ENCODE assay signal across 8 cellular contexts in genomic region chr2:27191107-27191829, GRCh38. TPM values are rescaled to one million over a fixed set of nuclear protein-coding genes. Genes with fewer than 3 reads are reported as not detected.
DNase-seq lines count a peak whose midpoint lies in the region; ATAC-seq and TF ChIP-seq lines count a peak whose summit lies in the region.

No MANE protein-coding gene starts in this region.

- peak; percentile 80 to 82 for ATAC-seq in gastrocnemius medialis
- no peak for ATAC-seq in HG03342 (IDR thresholded peaks at IDR 0.05; ENCODE audit: unreplicated experiment)

- H3K36me3 ChIP-seq in NT2/D1 (ENCODE audit: insufficient read depth, insufficient read length, low read length): no peaks in the 10 kb centered on the region
- H3K36me3 ChIP-seq in left ventricle myocardium inferior: no peaks in the 10 kb centered on the region
- H3K36me3 ChIP-seq in gastrocnemius medialis: no peaks in the 10 kb centered on the region

- H3K27me3 ChIP-seq in NT2/D1 (ENCODE audit: insufficient read depth, insufficient read length) (no peaks in the 10 kb centered on the region), left ventricle myocardium inferior (ENCODE audit: low read depth) (peaks cover 17% of the 10 kb centered on the region), gastrocnemius medialis (no peaks in the 10 kb centered on the region)

- H3K4me1 ChIP-seq in NT2/D1 (ENCODE audit: insufficient read depth, insufficient read length): no peaks in the 10 kb centered on the region
- H3K4me1 ChIP-seq in left ventricle myocardium inferior: peaks cover under 1% of the 10 kb centered on the region
- peaks cover under 1 to 15% of the 10 kb centered on the region in 2 donors for H3K4me1 ChIP-seq in gastrocnemius medialis

- in situ Hi-C loops in gastrocnemius medialis (cut with MboI; ENCODE audit: low sequenced_read_pairs in 4 of 4): loop anchor here in 2 of 4 donors (5.0 to 25.0 kb wide), 3 partner anchors 86 to 229 kb away; partner anchors contain the start of gene MAPRE3 (in 1 of the 2)

- DNase-seq in DMS153 (lab: John Stamatoyannopoulos, UW) (peak; percentile 12), HUDEP-2 (lab: John Stamatoyannopoulos, UW; ENCODE audit: unreplicated experiment in 76 of 76) (peak in 52 of 76 experiments; percentile 2 to 69 (median 36)), NT2/D1 (ENCODE audit: low read depth, low spot score) (peak; percentile 43), left ventricle myocardium inferior (no peak), gastrocnemius medialis (peak in 1 of 2 donors; percentile 36), NK-92 (lab: John Stamatoyannopoulos, UW; ENCODE audit: unreplicated experiment) (no peak)
- DNase-seq in activated naive CD8-positive, alpha-beta T cell treated with anti-CD3 and anti-CD28 coated beads for 36 hours: peak; percentile 33

- H3K27me3 Mint-ChIP-seq in activated naive CD8-positive, alpha-beta T cell treated with anti-CD3 and anti-CD28 coated beads for 36 hours: peaks cover 4% of the 10 kb centered on the region

- intact Hi-C loops in left ventricle myocardium inferior (cut with micrococcal nuclease): no loop called here
- intact Hi-C loops in gastrocnemius medialis (cut with DNase I; ENCODE audit: low total_unique reads): loop anchor here (1.0 kb wide), 2 partner anchors 21 to 93 kb away; no protein-coding TSS in a partner anchor

- no peak for TF ChIP-seq POLR2A in gastrocnemius medialis (IDR thresholded peaks at IDR 0.05)

- no peak overlapping the region for H3K27ac ChIP-seq in left ventricle myocardium inferior (replicated peaks)
- H3K27ac ChIP-seq in gastrocnemius medialis: no peak overlapping the region

- TF ChIP-seq CTCF in left ventricle myocardium inferior (IDR thresholded peaks at IDR 0.05; ENCODE audit: borderline replicate concordance): peak; percentile 75
- TF ChIP-seq CTCF in gastrocnemius medialis (IDR thresholded peaks at IDR 0.05 in 4 of 5, conservative IDR thresholded peaks at IDR 0.05 in 1 of 5): peak; percentile 43 to 74 (median 66)

- H3K4me3 ChIP-seq in NT2/D1 (ENCODE audit: insufficient read length, low read depth): no peak overlapping the region
- no peak overlapping the region for H3K4me3 ChIP-seq in left ventricle myocardium inferior
- H3K4me3 ChIP-seq in gastrocnemius medialis: no peak overlapping the region

- no peak overlapping the region for H3K9ac ChIP-seq in NT2/D1 (ENCODE audit: insufficient read length, low read depth)

- no peak overlapping the region for H3K4me3 Mint-ChIP-seq in activated naive CD8-positive, alpha-beta T cell treated with anti-CD3 and anti-CD28 coated beads for 36 hours

- H3K9me3 Mint-ChIP-seq in activated naive CD8-positive, alpha-beta T cell treated with anti-CD3 and anti-CD28 coated beads for 36 hours: no peaks in the 10 kb centered on the region

- H3K36me3 Mint-ChIP-seq in activated naive CD8-positive, alpha-beta T cell treated with anti-CD3 and anti-CD28 coated beads for 36 hours: no peaks in the 10 kb centered on the region

- no peaks in the 10 kb centered on the region for H3K9me3 ChIP-seq in NT2/D1 (ENCODE audit: insufficient read depth, low read length)
- H3K9me3 ChIP-seq in left ventricle myocardium inferior (replicated peaks): no peaks in the 10 kb centered on the region
- no peaks in the 10 kb centered on the region for H3K9me3 ChIP-seq in gastrocnemius medialis

- H3K27ac Mint-ChIP-seq in activated naive CD8-positive, alpha-beta T cell treated with anti-CD3 and anti-CD28 coated beads for 36 hours: no peak overlapping the region

- H3K4me1 Mint-ChIP-seq in activated naive CD8-positive, alpha-beta T cell treated with anti-CD3 and anti-CD28 coated beads for 36 hours: peaks cover 4% of the 10 kb centered on the region

RNA-seq across cellular contexts. Expression of gene ATRAID, which starts 20.6 kb away (rescaled TPM):
- 10 to 100 TPM; 75.4 to 77.4 TPM for total RNA-seq in activated naive CD8-positive, alpha-beta T cell treated with anti-CD3 and anti-CD28 coated beads for 36 hours
- total RNA-seq in left ventricle myocardium inferior (121 TPM), gastrocnemius medialis (100 to 1,000 TPM; 131 to 203 (median 171) TPM)

RNA-seq across cellular contexts. Expression of gene SLC5A6, which starts 20.8 kb away (rescaled TPM):
- total RNA-seq in activated naive CD8-positive, alpha-beta T cell treated with anti-CD3 and anti-CD28 coated beads for 36 hours: 10 to 100 TPM; 74.2 to 81.9 TPM
- total RNA-seq in left ventricle myocardium inferior (12.0 TPM), gastrocnemius medialis (10 to 100 TPM; 19.0 to 46.5 (median 32.5) TPM)

RNA-seq across cellular contexts. Expression of gene CAD, which starts 25.9 kb away (rescaled TPM):
- total RNA-seq in activated naive CD8-positive, alpha-beta T cell treated with anti-CD3 and anti-CD28 coated beads for 36 hours: 100 to 1,000 TPM; 134 TPM
- total RNA-seq in left ventricle myocardium inferior (7.7 TPM), gastrocnemius medialis (10 to 100 TPM in 1 of 4 donors, 1 to 10 TPM in 3; 2.7 to 10.2 (median 7.1) TPM)

RNA-seq across cellular contexts. Expression of gene TCF23, which starts 42.5 kb away (rescaled TPM):
- total RNA-seq in activated naive CD8-positive, alpha-beta T cell treated with anti-CD3 and anti-CD28 coated beads for 36 hours: not detected
- 0.08 TPM for total RNA-seq in left ventricle myocardium inferior
- total RNA-seq in gastrocnemius medialis: under 1 TPM in 1 of 4 donors, not detected in 3; 0.20 TPM

RNA-seq across cellular contexts. Expression of gene PRR30, which starts 52.1 kb away (rescaled TPM):
- total RNA-seq in activated naive CD8-positive, alpha-beta T cell treated with anti-CD3 and anti-CD28 coated beads for 36 hours: not detected
- total RNA-seq in left ventricle myocardium inferior (not detected), gastrocnemius medialis (not detected)

Comparison
In these comparisons a context has a peak if more than half of its experiments do, and no peak if none do; other contexts are left out.
1. DNase-seq: peak in DMS153 (single experiment), HUDEP-2 (52 of 76), NT2/D1 (single experiment) and activated naive CD8-positive, alpha-beta T cell treated with anti-CD3 and anti-CD28 coated beads for 36 hours (single experiment); none in left ventricle myocardium inferior (single experiment) and NK-92 (single experiment).
2. RNA of gene CAD, which starts 25.9 kb away (total RNA-seq): 134 TPM in activated naive CD8-positive, alpha-beta T cell treated with anti-CD3 and anti-CD28 coated beads for 36 hours; 2.7 to 10.2 TPM in gastrocnemius medialis and 7.7 TPM in left ventricle myocardium inferior (single experiment); every median in the first group is over 10 times any median in the second.